Comparison of ENCODE assay signal across 8 cellular contexts in genomic region chr22:29266564-29267461, GRCh38. TPM values are rescaled to one million over a fixed set of nuclear protein-coding genes. Genes with fewer than 3 reads are reported as not detected.
DNase-seq lines count a peak whose midpoint lies in the region; ATAC-seq, FAIRE-seq and TF ChIP-seq lines count a peak whose summit lies in the region.

No MANE protein-coding gene starts in this region.

- intact Hi-C loops in heart right ventricle (cut with DNase I) = loop anchor here in 2 of 10 donors (5.0 kb wide), 1 partner anchor 40 kb away; the partner anchor contains the start of gene GAS2L1 (in 2 of the 2)
- intact Hi-C loops in Right ventricle myocardium superior (cut with DNase I) = no loop called here
- intact Hi-C loops in stomach (cut with DNase I; ENCODE audit: low total_unique reads) = no loop called here

- peak overlapping the region; percentile 97 to 99 for H3K27ac Mint-ChIP-seq in activated naive CD4-positive, alpha-beta T cell treated with anti-CD3 and anti-CD28 coated beads, Interleukin-2, amount 50 U/mL, for 72 hours

- H3K4me2 ChIP-seq in keratinocyte (ENCODE audit: control insufficient read depth, extremely low read depth, insufficient read depth, low read depth, low read length) = peak overlapping the region; percentile 97

- H3K27ac ChIP-seq in heart right ventricle (peak overlapping the region in 9 of 10 donors; percentile 98 to 100 (median 99)), keratinocyte (ENCODE audit: control insufficient read depth, insufficient read depth, low read length) (peak overlapping the region; percentile 100), stomach (peak overlapping the region; percentile 94 to 100 (median 99))

- ATAC-seq in heart right ventricle (peak in 1 of 8 donors; percentile 5), Right ventricle myocardium superior (ENCODE audit: poor library complexity) (no peak), GM21786 (IDR thresholded peaks at IDR 0.05; ENCODE audit: unreplicated experiment) (no peak), HG02870 (IDR thresholded peaks at IDR 0.05; ENCODE audit: unreplicated experiment) (no peak)
- ATAC-seq in activated naive CD4-positive, alpha-beta T cell treated with anti-CD3 and anti-CD28 coated beads, Interleukin-2, amount 50 U/mL, for 72 hours = no peak

- H3K9me3 ChIP-seq in heart right ventricle (no peaks in the 10 kb centered on the region), keratinocyte (ENCODE audit: control insufficient read depth, low read depth, low read length) (no peaks in the 10 kb centered on the region), stomach (no peaks in the 10 kb centered on the region)

- peaks cover 42 to 53% of the 10 kb centered on the region in 2 donors for H3K36me3 Mint-ChIP-seq in activated naive CD4-positive, alpha-beta T cell treated with anti-CD3 and anti-CD28 coated beads, Interleukin-2, amount 50 U/mL, for 72 hours

- H3K4me1 ChIP-seq in heart right ventricle = peaks cover 13 to 48% (median 44%) of the 10 kb centered on the region in 9 donors
- H3K4me1 ChIP-seq in keratinocyte (ENCODE audit: control insufficient read depth, extremely low read depth, insufficient read depth, low read length) = peaks cover 23% of the 10 kb centered on the region
- peaks cover 36 to 50% (median 49%) of the 10 kb centered on the region in 4 donors for H3K4me1 ChIP-seq in stomach

- no peak for TF ChIP-seq POLR2A in stomach (IDR thresholded peaks at IDR 0.05)

- WGBS in heart right ventricle, 2 donors = 18 to 20% methylated on average over 13 of the region's 13 CpGs
- 13 to 22% (median 21%) methylated on average over 12 to 13 of the region's 13 CpGs for WGBS in stomach, 5 donors

- H3K4me3 ChIP-seq in heart right ventricle (peak overlapping the region; percentile 71 to 98 (median 82)), keratinocyte (ENCODE audit: control insufficient read depth in 2 of 3, extremely low read depth in 1 of 3, insufficient read depth in 2 of 3, low read depth in 1 of 3, low read length in 3 of 3) (peak overlapping the region; percentile 82 to 92 (median 89)), stomach (peak overlapping the region; percentile 79 to 98 (median 94))

- no peak for TF ChIP-seq CTCF in heart right ventricle (IDR thresholded peaks at IDR 0.05)
- TF ChIP-seq CTCF in keratinocyte (optimal IDR thresholded peaks at IDR 0.05 in 1 of 3, IDR thresholded peaks at IDR 0.05 in 1 of 3, conservative IDR thresholded peaks at IDR 0.05 in 1 of 3; ENCODE audit: extremely low read depth in 1 of 3, insufficient read depth in 2 of 3, low read length in 3 of 3) = no peak
- TF ChIP-seq CTCF in stomach (IDR thresholded peaks at IDR 0.05) = no peak

- H3K36me3 ChIP-seq in heart right ventricle (peaks cover 0 to 50% (median 6%) of the 10 kb centered on the region in 9 donors), keratinocyte (ENCODE audit: control insufficient read depth in 2 of 2, extremely low read depth in 1 of 2, insufficient read depth in 2 of 2, low read length in 2 of 2) (peaks cover 12 to 22% of the 10 kb centered on the region in 2 experiments), stomach (peaks cover 0 to 26% (median 22%) of the 10 kb centered on the region in 4 donors)

- H3K9me1 ChIP-seq in keratinocyte (ENCODE audit: control insufficient read depth, extremely low read depth, insufficient read depth, low read length) = no peaks in the 10 kb centered on the region

- peak overlapping the region; percentile 100 for H3K9ac ChIP-seq in keratinocyte (ENCODE audit: control insufficient read depth, extremely low read depth, insufficient read depth, low read length)

- H3K9me3 Mint-ChIP-seq in activated naive CD4-positive, alpha-beta T cell treated with anti-CD3 and anti-CD28 coated beads, Interleukin-2, amount 50 U/mL, for 72 hours = no peaks in the 10 kb centered on the region

- dilution Hi-C loops in keratinocyte (cut with MboI; ENCODE audit: extremely low pct_ligation_motif_present, low sequenced_read_pairs) = no loop called here

- no peak for TF ChIP-seq EP300 in stomach (IDR thresholded peaks at IDR 0.05)

- FAIRE-seq in keratinocyte (lab: Jason Lieb, UNC) = no peak

- H2AFZ ChIP-seq in keratinocyte (ENCODE audit: control insufficient read depth, low read length) = peak overlapping the region; percentile 35

- peaks cover 26% of the 10 kb centered on the region for H4K20me1 ChIP-seq in keratinocyte (ENCODE audit: control insufficient read depth, extremely low read depth, insufficient read depth, low read length)

- DNase-seq in heart right ventricle (no peak), Right ventricle myocardium superior (no peak), keratinocyte (ENCODE audit: low read depth, low spot score) (no peak), stomach (no peak), Ammon's horn (ENCODE audit: low spot score) (no peak)
- DNase-seq in activated naive CD4-positive, alpha-beta T cell treated with anti-CD3 and anti-CD28 coated beads, Interleukin-2, amount 50 U/mL, for 72 hours (ENCODE audit: low spot score in 2 of 2) = no peak

- peaks cover 54% of the 10 kb centered on the region for H3K79me2 ChIP-seq in keratinocyte (ENCODE audit: control insufficient read depth, insufficient read depth, low read length)

- H3K27me3 ChIP-seq in heart right ventricle = no peaks in the 10 kb centered on the region
- no peaks in the 10 kb centered on the region for H3K27me3 ChIP-seq in keratinocyte (ENCODE audit: control insufficient read depth, extremely low read depth, insufficient read depth, low read length)
- H3K27me3 ChIP-seq in stomach = no peaks in the 10 kb centered on the region

RNA-seq across cellular contexts. Expression of gene RHBDD3, which starts 1.0 kb away (rescaled TPM):
- total RNA-seq in heart right ventricle = 10 to 100 TPM in 9 of 10 donors, 1 to 10 TPM in 1; 7.0 to 18.0 (median 12.2) TPM
- polyA plus RNA-seq in heart right ventricle = 10 to 100 TPM; 17.3 to 25.8 TPM
- total RNA-seq in Right ventricle myocardium superior = 11.7 TPM
- 10 to 100 TPM; 19.6 to 29.5 TPM for total RNA-seq in activated naive CD4-positive, alpha-beta T cell treated with anti-CD3 and anti-CD28 coated beads, Interleukin-2, amount 50 U/mL, for 72 hours
- 10.3 to 16.2 TPM (median 10.9 TPM) in 3 replicates for polyA plus RNA-seq in keratinocyte
- polyA plus RNA-seq in keratinocyte (2011; ENCODE audit: low read depth) = 3.2 TPM
- 5.2 and 13.8 TPM in 2 replicates for polyA plus RNA-seq in keratinocyte (2011; cell fraction: cytosol; rRNA removed)
- 25.4 and 32.0 TPM in 2 replicates for polyA plus RNA-seq in keratinocyte (2011; cell fraction: nucleus; rRNA removed)
- 7.8 and 14.2 TPM in 2 replicates for polyA plus RNA-seq in keratinocyte (2012; ENCODE audit: low replicate concordance)
- polyA minus RNA-seq in keratinocyte = 3.8 to 8.6 TPM (median 5.8 TPM) in 3 replicates
- 13.6 TPM for polyA minus RNA-seq in keratinocyte (2011; cell fraction: cytosol; rRNA and poly(A)+ RNA removed)
- 10.2 and 12.6 TPM in 2 replicates for polyA minus RNA-seq in keratinocyte (2011; cell fraction: nucleus; rRNA and poly(A)+ RNA removed)
- 10 to 100 TPM; 14.5 to 76.5 (median 45.1) TPM for total RNA-seq in stomach
- 10 to 100 TPM in 2 of 3 donors, 1 to 10 TPM in 1; 9.8 to 19.6 (median 16.7) TPM for polyA plus RNA-seq in stomach

RNA-seq across cellular contexts. Expression of gene EWSR1, which starts 1.3 kb away (rescaled TPM):
- total RNA-seq in heart right ventricle (100 to 1,000 TPM; 131 to 153 (median 139) TPM), Right ventricle myocardium superior (108 TPM), stomach (100 to 1,000 TPM; 145 to 376 (median 185) TPM)
- polyA plus RNA-seq in heart right ventricle (100 to 1,000 TPM; 105 to 115 TPM), keratinocyte (245 to 280 TPM (median 257 TPM) in 3 replicates), stomach (100 to 1,000 TPM in 1 of 3 donors, 10 to 100 TPM in 2; 97.7 to 137 (median 98.2) TPM)
- total RNA-seq in activated naive CD4-positive, alpha-beta T cell treated with anti-CD3 and anti-CD28 coated beads, Interleukin-2, amount 50 U/mL, for 72 hours = 100 to 1,000 TPM; 257 to 320 TPM
- polyA plus RNA-seq in keratinocyte (2011; ENCODE audit: low read depth) = 108 TPM
- polyA plus RNA-seq in keratinocyte (2011; cell fraction: cytosol; rRNA removed) = 146 and 159 TPM in 2 replicates
- polyA plus RNA-seq in keratinocyte (2011; cell fraction: nucleus; rRNA removed) = 475 and 506 TPM in 2 replicates
- polyA plus RNA-seq in keratinocyte (2012; ENCODE audit: low replicate concordance) = 97.0 and 325 TPM in 2 replicates
- polyA minus RNA-seq in keratinocyte = 384 to 460 TPM (median 413 TPM) in 3 replicates
- polyA minus RNA-seq in keratinocyte (2011; cell fraction: cytosol; rRNA and poly(A)+ RNA removed) = 154 TPM
- 92.0 and 156 TPM in 2 replicates for polyA minus RNA-seq in keratinocyte (2011; cell fraction: nucleus; rRNA and poly(A)+ RNA removed)

RNA-seq across cellular contexts. Expression of gene GAS2L1, which starts 39.6 kb away (rescaled TPM):
- total RNA-seq in heart right ventricle = 10 to 100 TPM; 10.9 to 35.4 (median 13.6) TPM
- 10 to 100 TPM; 29.6 to 45.0 TPM for polyA plus RNA-seq in heart right ventricle
- 24.4 TPM for total RNA-seq in Right ventricle myocardium superior
- 1 to 10 TPM in 1 of 2 donors, under 1 TPM in 1; 0.36 to 1.5 TPM for total RNA-seq in activated naive CD4-positive, alpha-beta T cell treated with anti-CD3 and anti-CD28 coated beads, Interleukin-2, amount 50 U/mL, for 72 hours
- 11.3 to 21.1 TPM (median 12.2 TPM) in 3 replicates for polyA plus RNA-seq in keratinocyte
- polyA plus RNA-seq in keratinocyte (2011; ENCODE audit: low read depth) = 1.6 TPM
- polyA plus RNA-seq in keratinocyte (2011; cell fraction: cytosol; rRNA removed) = 7.8 and 24.6 TPM in 2 replicates
- 16.5 and 25.9 TPM in 2 replicates for polyA plus RNA-seq in keratinocyte (2011; cell fraction: nucleus; rRNA removed)
- polyA plus RNA-seq in keratinocyte (2012; ENCODE audit: low replicate concordance) = 9.8 and 36.4 TPM in 2 replicates
- polyA minus RNA-seq in keratinocyte = 6.2 to 25.9 TPM (median 9.1 TPM) in 3 replicates
- polyA minus RNA-seq in keratinocyte (2011; cell fraction: cytosol; rRNA and poly(A)+ RNA removed) = 42.2 TPM
- polyA minus RNA-seq in keratinocyte (2011; cell fraction: nucleus; rRNA and poly(A)+ RNA removed) = 13.7 and 15.8 TPM in 2 replicates
- 10 to 100 TPM in 4 of 5 donors, 1 to 10 TPM in 1; 4.4 to 81.1 (median 53.6) TPM for total RNA-seq in stomach
- polyA plus RNA-seq in stomach = 10 to 100 TPM; 14.7 to 22.3 (median 15.7) TPM

RNA-seq across cellular contexts. Expression of gene RASL10A, which starts 48.7 kb away (rescaled TPM):
- total RNA-seq in heart right ventricle = 1 to 10 TPM in 8 of 10 donors, under 1 TPM in 2; 0.87 to 4.3 (median 1.6) TPM
- polyA plus RNA-seq in heart right ventricle = 1 to 10 TPM; 3.1 to 3.8 TPM
- 1.3 TPM for total RNA-seq in Right ventricle myocardium superior
- under 1 TPM; 0.20 to 0.78 TPM for total RNA-seq in activated naive CD4-positive, alpha-beta T cell treated with anti-CD3 and anti-CD28 coated beads, Interleukin-2, amount 50 U/mL, for 72 hours
- polyA plus RNA-seq in keratinocyte = 0.07 to 0.09 TPM in 2 of 3 replicates, not detected in the other
- polyA plus RNA-seq in keratinocyte (2011; ENCODE audit: low read depth) = not detected
- polyA plus RNA-seq in keratinocyte (2011; cell fraction: cytosol; rRNA removed) = not detected in 2 replicates
- polyA plus RNA-seq in keratinocyte (2011; cell fraction: nucleus; rRNA removed) = 0.78 and 0.89 TPM in 2 replicates
- 0.25 TPM in 1 of 2 replicates, not detected in the other for polyA plus RNA-seq in keratinocyte (2012; ENCODE audit: low replicate concordance)
- 0.43 TPM in 1 of 3 replicates, not detected in the others for polyA minus RNA-seq in keratinocyte
- polyA minus RNA-seq in keratinocyte (2011; cell fraction: cytosol; rRNA and poly(A)+ RNA removed) = not detected
- 0.42 TPM in 1 of 2 replicates, not detected in the other for polyA minus RNA-seq in keratinocyte (2011; cell fraction: nucleus; rRNA and poly(A)+ RNA removed)
- total RNA-seq in stomach = under 1 TPM in 1 of 5 donors, not detected in 4; 0.37 TPM
- 1 to 10 TPM in 1 of 3 donors, under 1 TPM in 2; 0.19 to 3.5 (median 0.76) TPM for polyA plus RNA-seq in stomach
